Comparison of ENCODE assay signal across 11 cellular contexts in genomic region chr2:145007673-145008263, GRCh38.
DNase-seq lines count a peak whose midpoint lies in the region; TF ChIP-seq lines count a peak whose summit lies in the region.
"Had no signal": no experiment of that assay in that cellular context is flagged by ENCODE, and none has a peak within 500 bp of the region (broad histone marks: within the 10 kb centered on the region; RNA-seq: fewer than 3 reads in every experiment).

No MANE protein-coding gene starts in this region.

- peak overlapping the region; percentile 17 to 51 (median 44) for H3K9ac ChIP-seq in subcutaneous abdominal adipose tissue (ENCODE audit: low read length in 5 of 5)

- H3K27me3 ChIP-seq in left ventricle myocardium inferior (ENCODE audit: low read depth) (no peaks in the 10 kb centered on the region), subcutaneous abdominal adipose tissue (ENCODE audit: control insufficient read depth in 5 of 5, insufficient read depth in 4 of 5, low read length in 5 of 5) (no peaks in the 10 kb centered on the region)

- TF ChIP-seq CTCF in left ventricle myocardium inferior (IDR thresholded peaks at IDR 0.05; ENCODE audit: borderline replicate concordance): no peak

- DNase-seq in HK-2 (ENCODE audit: unreplicated experiment): peak; percentile 27
- peak; percentile 67 for DNase-seq in astrocyte of the hippocampus (ENCODE audit: low read depth, low spot score)
- no peak for DNase-seq in left ventricle myocardium inferior
- DNase-seq in SHP77 treated with DMSO at 0.1 percent for 48 hours (lab: John Stamatoyannopoulos, UW): no peak
- DNase-seq in OCI-M2 (lab: John Stamatoyannopoulos, UW; ENCODE audit: unreplicated experiment): no peak
- no peak for DNase-seq in effector CD4-positive, alpha-beta T cell
- no peak for DNase-seq in NCI-H2107 treated with DMSO at 0.1 percent for 48 hours (lab: John Stamatoyannopoulos, UW; ENCODE audit: unreplicated experiment)
- DNase-seq: central memory CD4-positive, alpha-beta T cell; NCI-H510A; T-helper 17 cell had no signal

- H3K36me3 ChIP-seq in left ventricle myocardium inferior: no peaks in the 10 kb centered on the region
- H3K36me3 ChIP-seq in subcutaneous abdominal adipose tissue (ENCODE audit: control insufficient read depth in 5 of 5, insufficient read depth in 5 of 5, low read length in 5 of 5): no peaks in the 10 kb centered on the region

- H3K4me1 ChIP-seq in left ventricle myocardium inferior (peaks cover 17% of the 10 kb centered on the region), subcutaneous abdominal adipose tissue (ENCODE audit: control insufficient read depth in 5 of 5, insufficient read depth in 5 of 5, low read length in 5 of 5) (peaks cover 2 to 12% (median 5%) of the 10 kb centered on the region in 5 donors)

- no peaks in the 10 kb centered on the region for H3K9me3 ChIP-seq in left ventricle myocardium inferior (replicated peaks)
- H3K9me3 ChIP-seq in subcutaneous abdominal adipose tissue (ENCODE audit: control insufficient read depth in 5 of 5, low read length in 5 of 5): no peaks in the 10 kb centered on the region

- H3K4me3 ChIP-seq in left ventricle myocardium inferior (peak overlapping the region; percentile 15), subcutaneous abdominal adipose tissue (ENCODE audit: low read depth in 1 of 5, low read length in 5 of 5) (peak overlapping the region in 4 of 5 donors; percentile 12 to 48 (median 33))

- intact Hi-C loops in left ventricle myocardium inferior (cut with micrococcal nuclease): no loop called here

- H3K27ac ChIP-seq in left ventricle myocardium inferior (replicated peaks) (peak overlapping the region; percentile 77), subcutaneous abdominal adipose tissue (ENCODE audit: low read depth, low read length) (peak overlapping the region; percentile 77)

Comparison
In these comparisons a context has a peak if more than half of its experiments do, and no peak if none do; other contexts are left out.
1. DNase-seq: peak in HK-2 (single experiment) and astrocyte of the hippocampus (single experiment); none in left ventricle myocardium inferior (single experiment), SHP77 treated with DMSO at 0.1 percent for 48 hours (single experiment), OCI-M2 (single experiment), effector CD4-positive, alpha-beta T cell (single experiment) and NCI-H2107 treated with DMSO at 0.1 percent for 48 hours (single experiment).